ENCODE assay signal across 6 cellular contexts in genomic region chr11:46675288-46675851, GRCh38. TPM values are rescaled to one million over a fixed set of nuclear protein-coding genes. Genes with fewer than 3 reads are reported as not detected.
DNase-seq lines count a peak whose midpoint lies in the region; ATAC-seq and TF ChIP-seq lines count a peak whose summit lies in the region.

No MANE protein-coding gene starts in this region.

- no peaks in the 10 kb centered on the region for H3K4me1 ChIP-seq in HEK293 (ENCODE audit: control insufficient read depth, insufficient read depth, low read length)
- H3K4me1 ChIP-seq in osteoblast (ENCODE audit: insufficient read depth, low read length), result peaks cover 26% of the 10 kb centered on the region

- CTCF ChIA-PET in HEK293 (lab: Yijun Ruan, JAX), result interaction anchor here (1.4 kb wide), 1 partner anchor 9 kb away, joined by 3 read pairs; no protein-coding TSS in a partner anchor

- ATAC-seq in HG02938 (IDR thresholded peaks at IDR 0.05; ENCODE audit: unreplicated experiment) (no peak), HG03095 (IDR thresholded peaks at IDR 0.05; ENCODE audit: unreplicated experiment) (no peak)

- H3K27ac ChIP-seq in HEK293 (ENCODE audit: extremely low read depth, low read depth, low read length), result 0 out of 2 replicates have a peak overlapping the region, but pooled peaks have one; percentile 2
- H3K27ac ChIP-seq in caudate nucleus (ENCODE audit: low read depth, low read length), result peak overlapping the region; percentile 95
- H3K27ac ChIP-seq in osteoblast (ENCODE audit: low read depth, low read length), result peak overlapping the region; percentile 68

- peaks cover 3% of the 10 kb centered on the region for H4K20me1 ChIP-seq in osteoblast (ENCODE audit: insufficient read depth, low read length)

- TF ChIP-seq CTCF in HEK293 (tag by site-specific recombination; IDR thresholded peaks at IDR 0.05), result no peak
- peak; percentile 17 for TF ChIP-seq CTCF in osteoblast (IDR thresholded peaks at IDR 0.05; ENCODE audit: extremely low read depth, low read depth, low read length)

- no peaks in the 10 kb centered on the region for H3K27me3 ChIP-seq in osteoblast (ENCODE audit: insufficient read depth, low read length)

- H3K36me3 ChIP-seq in HEK293 (ENCODE audit: control insufficient read depth in 2 of 2, insufficient read depth in 1 of 2, low read length in 2 of 2) (peaks cover 0 to 68% of the 10 kb centered on the region in 2 experiments; a peak in 1 of 3 replicates), osteoblast (ENCODE audit: insufficient read depth, low read length) (peaks cover 56% of the 10 kb centered on the region)

- H2AFZ ChIP-seq in osteoblast (ENCODE audit: low read length), result no peak overlapping the region

- peak overlapping the region; percentile 10 for H3K4me2 ChIP-seq in osteoblast (ENCODE audit: insufficient read depth, low read length)

- DNase-seq in caudate nucleus (lab: John Stamatoyannopoulos, UW) (peak in 21 of 61 donors; percentile 21 to 79 (median 47)), osteoblast (ENCODE audit: insufficient read length, low spot score, missing footprints) (peak; percentile 98), NCI-H187 treated with DMSO at 0.1 percent for 48 hours (lab: John Stamatoyannopoulos, UW) (no peak)

- POLR2A ChIA-PET in HEK293 (lab: Yijun Ruan, JAX), result interaction anchor here (1.2 kb wide), 1 partner anchor 25 kb away, joined by 4 read pairs; the partner anchor contains the start of genes ARHGAP1 and ZNF408

- no peaks in the 10 kb centered on the region for H3K79me2 ChIP-seq in osteoblast (ENCODE audit: insufficient read depth, low read length)

- H3K4me3 ChIP-seq in HEK293 (ENCODE audit: low read depth, low read length) (no peak overlapping the region), osteoblast (ENCODE audit: insufficient read depth, low read length) (no peak overlapping the region)

- H3K9me3 ChIP-seq in HEK293 (ENCODE audit: control insufficient read depth, insufficient read depth, low read depth, low read length), result no peaks in the 10 kb centered on the region
- H3K9me3 ChIP-seq in osteoblast (ENCODE audit: low read depth, low read length), result no peaks in the 10 kb centered on the region

TF ChIP-seq in HEK293, 187 proteins besides CTCF, POLR2A, EP300 and RAD21 (continues in another document):
- no peak for TF ChIP-seq ZNF701 (tag by site-specific recombination; IDR thresholded peaks at IDR 0.05)
- no peak for TF ChIP-seq INSM2 (tag by site-specific recombination; IDR thresholded peaks at IDR 0.05)
- TF ChIP-seq ZNF416 (tag by site-specific recombination; IDR thresholded peaks at IDR 0.05), result no peak
- TF ChIP-seq ZNF449 (tag by site-specific recombination; IDR thresholded peaks at IDR 0.05), result peak; percentile 72; the same call in 1 of the 2 replicates
- TF ChIP-seq ZNF521 (tag by site-specific recombination; IDR thresholded peaks at IDR 0.05), result no peak
- TF ChIP-seq, protein P1, sequence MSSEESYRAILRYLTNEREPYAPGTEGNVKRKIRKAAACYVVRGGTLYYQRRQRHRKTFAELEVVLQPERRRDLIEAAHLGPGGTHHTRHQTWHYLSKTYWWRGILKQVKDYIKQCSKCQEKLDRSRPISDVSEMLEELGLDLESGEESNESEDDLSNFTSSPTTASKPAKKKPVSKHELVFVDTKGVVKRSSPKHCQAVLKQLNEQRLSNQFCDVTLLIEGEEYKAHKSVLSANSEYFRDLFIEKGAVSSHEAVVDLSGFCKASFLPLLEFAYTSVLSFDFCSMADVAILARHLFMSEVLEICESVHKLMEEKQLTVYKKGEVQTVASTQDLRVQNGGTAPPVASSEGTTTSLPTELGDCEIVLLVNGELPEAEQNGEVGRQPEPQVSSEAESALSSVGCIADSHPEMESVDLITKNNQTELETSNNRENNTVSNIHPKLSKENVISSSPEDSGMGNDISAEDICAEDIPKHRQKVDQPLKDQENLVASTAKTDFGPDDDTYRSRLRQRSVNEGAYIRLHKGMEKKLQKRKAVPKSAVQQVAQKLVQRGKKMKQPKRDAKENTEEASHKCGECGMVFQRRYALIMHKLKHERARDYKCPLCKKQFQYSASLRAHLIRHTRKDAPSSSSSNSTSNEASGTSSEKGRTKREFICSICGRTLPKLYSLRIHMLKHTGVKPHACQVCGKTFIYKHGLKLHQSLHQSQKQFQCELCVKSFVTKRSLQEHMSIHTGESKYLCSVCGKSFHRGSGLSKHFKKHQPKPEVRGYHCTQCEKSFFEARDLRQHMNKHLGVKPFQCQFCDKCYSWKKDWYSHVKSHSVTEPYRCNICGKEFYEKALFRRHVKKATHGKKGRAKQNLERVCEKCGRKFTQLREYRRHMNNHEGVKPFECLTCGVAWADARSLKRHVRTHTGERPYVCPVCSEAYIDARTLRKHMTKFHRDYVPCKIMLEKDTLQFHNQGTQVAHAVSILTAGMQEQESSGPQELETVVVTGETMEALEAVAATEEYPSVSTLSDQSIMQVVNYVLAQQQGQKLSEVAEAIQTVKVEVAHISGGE (tag by site-specific recombination; conservative IDR thresholded peaks at IDR 0.05; ENCODE audit: low read depth), result no peak
- peak; percentile 37; the same call in 1 of the 2 replicates for TF ChIP-seq ZBTB17 (tag by site-specific recombination; IDR thresholded peaks at IDR 0.05)
- no peak for TF ChIP-seq ZNF792 (tag by site-specific recombination; IDR thresholded peaks at IDR 0.05)
- no peak for TF ChIP-seq ZNF10 (tag by site-specific recombination; IDR thresholded peaks at IDR 0.05)
- TF ChIP-seq TSHZ1 (tag by site-specific recombination; IDR thresholded peaks at IDR 0.05; ENCODE audit: borderline replicate concordance), result no peak
- TF ChIP-seq, protein P2, sequence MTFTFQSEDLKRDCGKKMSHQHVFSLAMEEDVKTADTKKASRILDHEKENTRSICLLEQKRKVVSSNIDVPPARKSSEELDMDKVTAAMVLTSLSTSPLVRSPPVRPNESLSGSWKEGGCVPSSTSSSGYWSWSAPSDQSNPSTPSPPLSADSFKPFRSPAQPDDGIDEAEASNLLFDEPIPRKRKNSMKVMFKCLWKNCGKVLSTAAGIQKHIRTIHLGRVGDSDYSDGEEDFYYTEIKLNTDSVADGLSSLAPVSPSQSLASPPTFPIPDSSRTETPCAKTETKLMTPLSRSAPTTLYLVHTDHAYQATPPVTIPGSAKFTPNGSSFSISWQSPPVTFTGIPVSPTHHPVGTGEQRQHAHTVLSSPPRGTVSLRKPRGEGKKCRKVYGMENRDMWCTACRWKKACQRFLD (tag by site-specific recombination; IDR thresholded peaks at IDR 0.05), result no peak

RNA-seq across cellular contexts. Expression of gene ARHGAP1, which starts 25.0 kb away (rescaled TPM):
- total RNA-seq in osteoblast, result 88.3 and 100 TPM in 2 replicates

RNA-seq across cellular contexts. Expression of gene ZNF408, which starts 25.5 kb away (rescaled TPM):
- total RNA-seq in osteoblast, result 16.2 and 16.3 TPM in 2 replicates

RNA-seq across cellular contexts. Expression of gene F2, which starts 43.6 kb away (rescaled TPM):
- not detected in 2 replicates for total RNA-seq in osteoblast

RNA-seq across cellular contexts. Expression of gene ATG13, which starts 58.0 kb away (rescaled TPM):
- 70.9 and 71.9 TPM in 2 replicates for total RNA-seq in osteoblast

RNA-seq across cellular contexts. Expression of gene HARBI1, which starts 58.3 kb away (rescaled TPM):
- total RNA-seq in osteoblast, result 5.8 and 6.2 TPM in 2 replicates

Comparison
In these comparisons a context has a peak if more than half of its experiments do, and no peak if none do; other contexts are left out.
1. H3K27ac ChIP-seq: peak in every context shown above with its lines; median percentile 95 in caudate nucleus; 68 in osteoblast; 2 in HEK293.